1 cellular context compared by ENCODE assay signal in the genomic region with DNA sequence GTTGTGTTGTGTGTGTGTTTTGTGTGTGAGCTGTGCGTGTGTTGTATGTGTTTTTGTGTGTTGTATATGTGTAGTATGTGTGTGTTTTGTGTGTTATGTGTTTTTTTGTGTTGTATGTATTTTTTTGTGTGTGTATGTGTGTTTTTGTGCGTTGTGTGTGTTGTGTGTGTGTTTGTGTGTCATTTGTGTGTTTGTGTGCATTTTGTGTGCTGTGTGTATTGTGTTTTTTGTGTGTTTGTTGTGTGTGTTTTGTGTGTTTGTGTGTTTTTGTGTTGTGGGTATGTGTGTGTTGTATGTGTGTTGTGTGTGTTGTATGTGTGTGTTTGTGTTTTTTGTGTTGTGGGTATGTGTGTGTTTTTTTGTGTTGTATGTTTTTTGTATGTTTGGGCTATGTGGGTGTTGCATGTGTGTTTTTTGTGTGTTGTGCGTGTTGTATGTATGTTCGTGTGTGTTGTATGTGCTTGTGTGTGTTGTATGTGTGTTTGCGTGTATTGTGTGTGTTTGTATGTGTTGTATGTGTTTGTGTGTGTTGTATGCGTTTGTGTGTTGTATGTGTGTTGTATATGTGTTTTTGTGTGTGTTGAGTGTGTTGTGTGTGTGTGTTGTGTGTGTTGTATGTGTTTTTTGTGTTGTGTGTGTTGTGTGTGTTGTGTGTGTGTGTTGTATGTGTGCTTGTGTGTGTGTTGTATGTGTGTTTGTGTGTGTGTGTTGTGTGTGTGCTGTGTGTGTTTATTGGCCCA.
TF ChIP-seq lines count a peak whose summit lies in the region.

No MANE protein-coding gene starts in this region.

TF ChIP-seq in K562, 482 proteins besides CTCF, POLR2A, EP300 and RAD21 (continued from another document):
- TF ChIP-seq, protein P1, sequence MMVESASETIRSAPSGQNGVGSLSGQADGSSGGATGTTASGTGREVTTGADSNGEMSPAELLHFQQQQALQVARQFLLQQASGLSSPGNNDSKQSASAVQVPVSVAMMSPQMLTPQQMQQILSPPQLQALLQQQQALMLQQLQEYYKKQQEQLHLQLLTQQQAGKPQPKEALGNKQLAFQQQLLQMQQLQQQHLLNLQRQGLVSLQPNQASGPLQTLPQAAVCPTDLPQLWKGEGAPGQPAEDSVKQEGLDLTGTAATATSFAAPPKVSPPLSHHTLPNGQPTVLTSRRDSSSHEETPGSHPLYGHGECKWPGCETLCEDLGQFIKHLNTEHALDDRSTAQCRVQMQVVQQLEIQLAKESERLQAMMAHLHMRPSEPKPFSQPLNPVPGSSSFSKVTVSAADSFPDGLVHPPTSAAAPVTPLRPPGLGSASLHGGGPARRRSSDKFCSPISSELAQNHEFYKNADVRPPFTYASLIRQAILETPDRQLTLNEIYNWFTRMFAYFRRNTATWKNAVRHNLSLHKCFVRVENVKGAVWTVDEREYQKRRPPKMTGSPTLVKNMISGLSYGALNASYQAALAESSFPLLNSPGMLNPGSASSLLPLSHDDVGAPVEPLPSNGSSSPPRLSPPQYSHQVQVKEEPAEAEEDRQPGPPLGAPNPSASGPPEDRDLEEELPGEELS (CRISPR knock-in tag; IDR thresholded peaks at IDR 0.05; ENCODE audit: borderline replicate concordance): no peak
- TF ChIP-seq ZNF444 (CRISPR knock-in tag; IDR thresholded peaks at IDR 0.05) (no peak), NR2C1 (IDR thresholded peaks at IDR 0.05) (0 out of 2 replicates have a peak, but pooled peaks have one; percentile 15), NR2C1 (tag; IDR thresholded peaks at IDR 0.05) (no peak), GATAD2A (IDR thresholded peaks at IDR 0.05) (no peak), TSC22D4 (tag; IDR thresholded peaks at IDR 0.05) (peak; percentile 52; the same call in 1 of the 2 replicates), GABPB2 (CRISPR knock-in tag; conservative IDR thresholded peaks at IDR 0.05) (no peak), TRIM24 (IDR thresholded peaks at IDR 0.05) (0 out of 4 replicates have a peak, but pooled peaks of 1 of the 2 experiments have one; percentile 20)
- TF ChIP-seq, protein P2, sequence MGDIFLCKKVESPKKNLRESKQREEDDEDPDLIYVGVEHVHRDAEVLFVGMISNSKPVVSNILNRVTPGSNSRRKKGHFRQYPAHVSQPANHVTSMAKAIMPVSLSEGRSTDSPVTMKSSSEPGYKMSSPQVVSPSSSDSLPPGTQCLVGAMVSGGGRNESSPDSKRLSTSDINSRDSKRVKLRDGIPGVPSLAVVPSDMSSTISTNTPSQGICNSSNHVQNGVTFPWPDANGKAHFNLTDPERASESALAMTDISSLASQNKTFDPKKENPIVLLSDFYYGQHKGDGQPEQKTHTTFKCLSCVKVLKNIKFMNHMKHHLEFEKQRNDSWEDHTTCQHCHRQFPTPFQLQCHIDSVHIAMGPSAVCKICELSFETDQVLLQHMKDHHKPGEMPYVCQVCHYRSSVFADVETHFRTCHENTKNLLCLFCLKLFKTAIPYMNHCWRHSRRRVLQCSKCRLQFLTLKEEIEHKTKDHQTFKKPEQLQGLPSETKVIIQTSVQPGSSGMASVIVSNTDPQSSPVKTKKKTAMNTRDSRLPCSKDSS (IDR thresholded peaks at IDR 0.05; ENCODE audit: low read depth, partially characterized antibody): peak; percentile 7
- TF ChIP-seq, protein P3, sequence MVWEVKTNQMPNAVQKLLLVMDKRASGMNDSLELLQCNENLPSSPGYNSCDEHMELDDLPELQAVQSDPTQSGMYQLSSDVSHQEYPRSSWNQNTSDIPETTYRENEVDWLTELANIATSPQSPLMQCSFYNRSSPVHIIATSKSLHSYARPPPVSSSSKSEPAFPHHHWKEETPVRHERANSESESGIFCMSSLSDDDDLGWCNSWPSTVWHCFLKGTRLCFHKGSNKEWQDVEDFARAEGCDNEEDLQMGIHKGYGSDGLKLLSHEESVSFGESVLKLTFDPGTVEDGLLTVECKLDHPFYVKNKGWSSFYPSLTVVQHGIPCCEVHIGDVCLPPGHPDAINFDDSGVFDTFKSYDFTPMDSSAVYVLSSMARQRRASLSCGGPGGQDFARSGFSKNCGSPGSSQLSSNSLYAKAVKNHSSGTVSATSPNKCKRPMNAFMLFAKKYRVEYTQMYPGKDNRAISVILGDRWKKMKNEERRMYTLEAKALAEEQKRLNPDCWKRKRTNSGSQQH (CRISPR knock-in tag; IDR thresholded peaks at IDR 0.05): peak; percentile 81
- TF ChIP-seq, protein P4, sequence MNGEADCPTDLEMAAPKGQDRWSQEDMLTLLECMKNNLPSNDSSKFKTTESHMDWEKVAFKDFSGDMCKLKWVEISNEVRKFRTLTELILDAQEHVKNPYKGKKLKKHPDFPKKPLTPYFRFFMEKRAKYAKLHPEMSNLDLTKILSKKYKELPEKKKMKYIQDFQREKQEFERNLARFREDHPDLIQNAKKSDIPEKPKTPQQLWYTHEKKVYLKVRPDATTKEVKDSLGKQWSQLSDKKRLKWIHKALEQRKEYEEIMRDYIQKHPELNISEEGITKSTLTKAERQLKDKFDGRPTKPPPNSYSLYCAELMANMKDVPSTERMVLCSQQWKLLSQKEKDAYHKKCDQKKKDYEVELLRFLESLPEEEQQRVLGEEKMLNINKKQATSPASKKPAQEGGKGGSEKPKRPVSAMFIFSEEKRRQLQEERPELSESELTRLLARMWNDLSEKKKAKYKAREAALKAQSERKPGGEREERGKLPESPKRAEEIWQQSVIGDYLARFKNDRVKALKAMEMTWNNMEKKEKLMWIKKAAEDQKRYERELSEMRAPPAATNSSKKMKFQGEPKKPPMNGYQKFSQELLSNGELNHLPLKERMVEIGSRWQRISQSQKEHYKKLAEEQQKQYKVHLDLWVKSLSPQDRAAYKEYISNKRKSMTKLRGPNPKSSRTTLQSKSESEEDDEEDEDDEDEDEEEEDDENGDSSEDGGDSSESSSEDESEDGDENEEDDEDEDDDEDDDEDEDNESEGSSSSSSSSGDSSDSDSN (IDR thresholded peaks at IDR 0.05; ENCODE audit: borderline replicate concordance in 1 of 2, low read depth in 2 of 2, low read length in 2 of 2): no peak
